14 cellular contexts compared by ENCODE assay signal in genomic region chr15:25435474-25436243, GRCh38. TPM values are rescaled to one million over a fixed set of nuclear protein-coding genes. Genes with fewer than 3 reads are reported as not detected.
DNase-seq lines count a peak whose midpoint lies in the region; ATAC-seq, FAIRE-seq and TF ChIP-seq lines count a peak whose summit lies in the region.
"Had no signal": no experiment of that assay in that cellular context is flagged by ENCODE, and none has a peak within 500 bp of the region (broad histone marks: within the 10 kb centered on the region; RNA-seq: fewer than 3 reads in every experiment).

No MANE protein-coding gene starts in this region.

- H3K4me3 Mint-ChIP-seq in CD4-positive, alpha-beta memory T cell: peak overlapping the region in 5 of 8 donors; percentile 26 to 77 (median 52)
- H3K4me3 Mint-ChIP-seq in IgD-negative memory B cell: peak overlapping the region in 3 of 4 donors; percentile 38 to 88 (median 84)
- peak overlapping the region; percentile 68 for H3K4me3 Mint-ChIP-seq in natural killer cell treated with Interleukin-12 subunit alpha and Interleukin-12 subunit beta and Interleukin-15 and Interleukin-18, amount 100 ng/mL, for 72 hours

- H4K20me1 ChIP-seq in K562 (replicated peaks; ENCODE audit: control insufficient read depth, insufficient read depth, low read length): peaks cover 40% of the 10 kb centered on the region

- no peak overlapping the region for H2AFZ ChIP-seq in K562 (ENCODE audit: low read depth, low read length)

- H3K4me3 ChIP-seq in CD4-positive, alpha-beta memory T cell (ENCODE audit: low read length in 2 of 2): no peak overlapping the region
- no peak overlapping the region; the same call in 1 of the 2 replicates for H3K4me3 ChIP-seq in K562
- H3K4me3 ChIP-seq: prostate gland had no signal

- DNase-seq in CD4-positive, alpha-beta memory T cell: no peak
- no peak for DNase-seq in K562 (ENCODE audit: extremely low read depth in 1 of 4, low spot score in 3 of 4)
- DNase-seq in natural killer cell treated with Interleukin-12 subunit alpha and Interleukin-12 subunit beta and Interleukin-15 and Interleukin-18, amount 100 ng/mL, for 72 hours (ENCODE audit: low spot score): no peak
- no peak for DNase-seq in stimulated activated CD4-positive, alpha-beta T cell treated with anti-CD3 and anti-CD28 coated beads, Interleukin-2, amount 100 ng/mL, for 24 hours
- DNase-seq: activated CD8-positive, alpha-beta memory T cell treated with anti-CD3 and anti-CD28 coated beads, Interleukin-2, amount 50 U/mL, for 48 hours; NCI-H2171 treated with DMSO at 0.1 percent for 48 hours; stimulated activated CD4-positive, alpha-beta T cell treated with anti-CD3 and anti-CD28 coated beads, Interleukin-4, amount 100 ng/mL, for 24 hours had no signal

- H3K4me2 ChIP-seq in K562 (ENCODE audit: insufficient read depth, low read length): no peak overlapping the region; the same call in 1 of the 2 replicates

- no peaks in the 10 kb centered on the region for H3K9me3 ChIP-seq in CD4-positive, alpha-beta memory T cell (ENCODE audit: control insufficient read depth in 1 of 2, low read length in 2 of 2)
- no peaks in the 10 kb centered on the region for H3K9me3 ChIP-seq in K562 (replicated peaks; ENCODE audit: control insufficient read depth, insufficient read depth, low read depth, low read length)
- H3K9me3 ChIP-seq: prostate gland had no signal

- TF ChIP-seq EP300 in K562 (IDR thresholded peaks at IDR 0.05; ENCODE audit: low read length): no peak

- no TSS peak for BruUV-seq in K562 (replicated peaks; lab: Mats Ljungman, UMichigan)

- 60% methylated on average over 5 of the region's 5 CpGs for WGBS in K562 (ENCODE audit: insufficient coverage, low coverage, missing lambda C conversion rate)

- peaks cover 4 to 13% of the 10 kb centered on the region in 2 donors for H3K36me3 Mint-ChIP-seq in CD4-positive, alpha-beta memory T cell
- H3K36me3 Mint-ChIP-seq in IgD-negative memory B cell: no peaks in the 10 kb centered on the region
- H3K36me3 Mint-ChIP-seq in natural killer cell treated with Interleukin-12 subunit alpha and Interleukin-12 subunit beta and Interleukin-15 and Interleukin-18, amount 100 ng/mL, for 72 hours: no peaks in the 10 kb centered on the region

- no peak overlapping the region for H3K27ac ChIP-seq in CD4-positive, alpha-beta memory T cell (ENCODE audit: low read depth, low read length)
- no peak overlapping the region for H3K27ac ChIP-seq in K562 (ENCODE audit: extremely low read depth, low read depth, low read length)
- H3K27ac ChIP-seq: epithelial cell of prostate, prostate gland had no signal

- H3K9me3 Mint-ChIP-seq in CD4-positive, alpha-beta memory T cell: no peaks in the 10 kb centered on the region
- H3K9me3 Mint-ChIP-seq in IgD-negative memory B cell: peaks cover 0 to 1% (median 0%) of the 10 kb centered on the region in 3 donors
- H3K9me3 Mint-ChIP-seq in natural killer cell treated with Interleukin-12 subunit alpha and Interleukin-12 subunit beta and Interleukin-15 and Interleukin-18, amount 100 ng/mL, for 72 hours: no peaks in the 10 kb centered on the region

- H3K27me3 ChIP-seq in CD4-positive, alpha-beta memory T cell (ENCODE audit: insufficient read depth, low read length): no peaks in the 10 kb centered on the region
- H3K27me3 ChIP-seq in K562 (ENCODE audit: control insufficient read depth in 2 of 2, insufficient read depth in 2 of 2, low read length in 2 of 2): no peaks in the 10 kb centered on the region

- CTCF ChIA-PET in CD4-positive, alpha-beta memory T cell (lab: Charles Lee; ENCODE audit: partially characterized antibody): no interaction called here
- CTCF ChIA-PET in K562 (lab: Yijun Ruan, JAX; ENCODE audit: low intra/inter-chr PET ratio): no interaction called here

- ATAC-seq in K562 (no peak), GM18517 (IDR thresholded peaks at IDR 0.05; ENCODE audit: unreplicated experiment) (no peak), GM21381 (IDR thresholded peaks at IDR 0.05; ENCODE audit: unreplicated experiment) (no peak), HG03039 (IDR thresholded peaks at IDR 0.05; ENCODE audit: unreplicated experiment) (no peak)
- ATAC-seq in natural killer cell treated with Interleukin-12 subunit alpha and Interleukin-12 subunit beta and Interleukin-15 and Interleukin-18, amount 100 ng/mL, for 72 hours: no peak

- H3K36me3 ChIP-seq in CD4-positive, alpha-beta memory T cell (ENCODE audit: insufficient read depth, low read length): no peaks in the 10 kb centered on the region
- peaks cover 26% of the 10 kb centered on the region; the same call in 2 of the 3 replicates for H3K36me3 ChIP-seq in K562 (ENCODE audit: control insufficient read depth, insufficient read depth, low read length)
- H3K36me3 ChIP-seq: prostate gland had no signal

- TF ChIP-seq POLR2A in K562 (conservative IDR thresholded peaks at IDR 0.05): no peak

- no peaks in the 10 kb centered on the region for H3K9me1 ChIP-seq in K562 (ENCODE audit: control insufficient read depth, insufficient read depth, low read length)

- H3K27ac Mint-ChIP-seq in CD4-positive, alpha-beta memory T cell: peak overlapping the region in 3 of 7 donors; percentile 13 to 63 (median 22)
- H3K27ac Mint-ChIP-seq in IgD-negative memory B cell: peak overlapping the region in 1 of 3 donors; percentile 74
- H3K27ac Mint-ChIP-seq in natural killer cell treated with Interleukin-12 subunit alpha and Interleukin-12 subunit beta and Interleukin-15 and Interleukin-18, amount 100 ng/mL, for 72 hours: peak overlapping the region; percentile 19

- peaks cover 86% of the 10 kb centered on the region for H3K79me2 ChIP-seq in K562 (ENCODE audit: control insufficient read depth, insufficient read depth, low read length)

- in situ Hi-C loops in K562 (cut with MboI): no loop called here

- no peak overlapping the region; a peak in 1 of 4 replicates for H3K9ac ChIP-seq in K562 (ENCODE audit: insufficient read depth in 1 of 2, low read depth in 2 of 2, low read length in 2 of 2)

- no peak for TF ChIP-seq RAD21 in K562 (CRISPR knock-in tag; conservative IDR thresholded peaks at IDR 0.05 in 1 of 2, IDR thresholded peaks at IDR 0.05 in 1 of 2)

- H3K27me3 Mint-ChIP-seq in CD4-positive, alpha-beta memory T cell: no peaks in the 10 kb centered on the region
- H3K27me3 Mint-ChIP-seq in IgD-negative memory B cell: no peaks in the 10 kb centered on the region
- no peaks in the 10 kb centered on the region for H3K27me3 Mint-ChIP-seq in natural killer cell treated with Interleukin-12 subunit alpha and Interleukin-12 subunit beta and Interleukin-15 and Interleukin-18, amount 100 ng/mL, for 72 hours

- H3K4me1 Mint-ChIP-seq in CD4-positive, alpha-beta memory T cell: peaks cover 52 to 72% (median 62%) of the 10 kb centered on the region in 4 donors
- peaks cover 37 to 48% (median 48%) of the 10 kb centered on the region in 3 donors for H3K4me1 Mint-ChIP-seq in IgD-negative memory B cell
- peaks cover 43 to 45% of the 10 kb centered on the region in 2 donors for H3K4me1 Mint-ChIP-seq in natural killer cell treated with Interleukin-12 subunit alpha and Interleukin-12 subunit beta and Interleukin-15 and Interleukin-18, amount 100 ng/mL, for 72 hours (ENCODE audit: low read depth in 2 of 2)

- POLR2A ChIA-PET in CD4-positive, alpha-beta memory T cell (lab: Charles Lee; ENCODE audit: partially characterized antibody): no interaction called here
- POLR2A ChIA-PET in K562 (lab: Yijun Ruan, JAX): interaction anchor here (1.2 to 2.8 kb wide), 3 partner anchors 9 to 25 kb away, joined by 3 to 12 read pairs (median 4); no protein-coding TSS in a partner anchor

- peaks cover 65% of the 10 kb centered on the region for H3K4me1 ChIP-seq in CD4-positive, alpha-beta memory T cell (ENCODE audit: insufficient read depth, low read length)
- peaks cover 4 to 5% of the 10 kb centered on the region in 2 experiments; a peak in 2 of 5 replicates for H3K4me1 ChIP-seq in K562 (replicated peaks in 1 of 2; ENCODE audit: control insufficient read depth in 2 of 2, insufficient read depth in 2 of 2, low read length in 2 of 2)
- H3K4me1 ChIP-seq: prostate gland had no signal

- TF ChIP-seq CTCF in K562 (IDR thresholded peaks at IDR 0.05 in 2 of 3, conservative IDR thresholded peaks at IDR 0.05 in 1 of 3; ENCODE audit: insufficient read depth in 2 of 3, low read depth in 1 of 3, low read length in 3 of 3): no peak

- FAIRE-seq in K562 (lab: Jason Lieb, UNC): no peak
- FAIRE-seq: RCC 7860 had no signal

- intact Hi-C loops in CD4-positive, alpha-beta memory T cell (cut with micrococcal nuclease): loop anchor here (5.0 to 10.0 kb wide), 2 partner anchors 417 to 499 kb away; no protein-coding TSS in a partner anchor
- intact Hi-C loops in K562 (cut with micrococcal nuclease): loop anchor here (5.0 kb wide), 3 partner anchors 38 to 88 kb away; no protein-coding TSS in a partner anchor

RNA-seq across cellular contexts. Expression of gene UBE3A, which starts 3.2 kb away (rescaled TPM):
- total RNA-seq in CD4-positive, alpha-beta memory T cell: 100 to 1,000 TPM; 115 to 140 TPM
- 100 to 1,000 TPM; 122 to 127 TPM for polyA plus RNA-seq in CD4-positive, alpha-beta memory T cell
- polyA plus RNA-seq in IgD-negative memory B cell: 102 TPM
- 55.3 and 167 TPM in 2 replicates for total RNA-seq in K562 (2011; cell fraction: chromatin; rRNA removed; ENCODE audit: low replicate concordance)
- total RNA-seq in K562 (2011; cell fraction: nucleolus; rRNA removed): 36.9 and 42.2 TPM in 2 replicates
- 81.8 and 150 TPM in 2 replicates for total RNA-seq in K562 (2011; cell fraction: nucleoplasm; rRNA removed)
- total RNA-seq in K562 (2014; rRNA removed): 43.2 and 47.0 TPM in 2 replicates
- total RNA-seq in K562 (2014; rRNA removed; fragmentation: Illumina TruSeq; extraction: Trizol): 75.8 and 86.7 TPM in 2 replicates
- 72.8 and 76.3 TPM in 2 replicates for total RNA-seq in K562 (2015; rRNA removed; fragmentation: Illumina TruSeq; extraction: Trizol)
- 103 TPM in 2 replicates for total RNA-seq in K562 (2021)
- 50.8 and 60.2 TPM in 2 replicates for polyA plus RNA-seq in K562 (2011; rRNA removed)
- polyA plus RNA-seq in K562 (2011; cell fraction: cytosol; rRNA removed): 10.6 and 17.9 TPM in 2 replicates
- 49.2 and 67.7 TPM in 2 replicates for polyA plus RNA-seq in K562 (2011; cell fraction: nucleus; rRNA removed)
- 27.4 and 29.4 TPM in 2 replicates for polyA plus RNA-seq in K562 (2012)
- polyA plus RNA-seq in K562 (2014; fragmentation: Illumina TruSeq; extraction: Trizol): 58.7 and 61.8 TPM in 2 replicates
- polyA plus RNA-seq in K562 (2014; fragmentation: Nextera tagmentation; extraction: Ambion mirVana): 10 to 100 TPM; 29.3 to 30.5 TPM
- 28.1 and 38.1 TPM in 2 replicates for polyA plus RNA-seq in K562 (2014; rRNA removed)
- polyA minus RNA-seq in K562 (2011; rRNA and poly(A)+ RNA removed): 139 and 163 TPM in 2 replicates
- 48.4 and 56.2 TPM in 2 replicates for polyA minus RNA-seq in K562 (2011; cell fraction: cytosol; rRNA and poly(A)+ RNA removed)
- polyA minus RNA-seq in K562 (2011; cell fraction: nucleus; rRNA and poly(A)+ RNA removed): 102 and 133 TPM in 2 replicates
- total RNA-seq in natural killer cell treated with Interleukin-12 subunit alpha and Interleukin-12 subunit beta and Interleukin-15 and Interleukin-18, amount 100 ng/mL, for 72 hours: 100 to 1,000 TPM; 122 to 148 TPM
